Comparison of ENCODE assay signal across 25 cellular contexts in the genomic region with DNA sequence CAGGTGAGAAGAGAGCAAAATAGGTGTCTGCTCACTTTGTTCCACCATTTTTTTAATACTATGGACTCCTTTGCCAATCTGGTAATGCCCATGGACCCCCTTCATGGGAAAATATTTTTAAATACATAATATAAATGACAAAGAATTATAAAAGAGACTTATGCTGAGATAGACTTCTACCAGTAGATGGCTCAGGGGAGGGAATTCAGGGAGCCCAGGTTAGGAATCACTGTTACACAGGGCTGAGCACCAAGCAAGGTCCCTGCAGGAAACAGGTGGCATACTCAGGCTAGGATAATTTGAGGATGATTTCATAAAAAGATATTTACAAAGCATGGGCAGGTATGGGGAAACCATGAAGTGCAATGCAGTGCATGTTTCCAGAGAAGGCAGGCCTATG.
"Had no signal": no experiment of that assay in that cellular context is flagged by ENCODE, and none has a peak within 500 bp of the region (broad histone marks: within the 10 kb centered on the region; RNA-seq: fewer than 3 reads in every experiment).

No MANE protein-coding gene starts in this region.

- DNase-seq: activated naive CD4-positive, alpha-beta T cell; activated T-cell treated with anti-CD3 and anti-CD28 coated beads, Interleukin-2, amount 50 U/mL, for 1 hour; amniotic stem cell; cerebellar nuclear complex; cortex of kidney; foreskin fibroblast; glutamatergic neuron; immature natural killer cell; left ventricle myocardium inferior; pancreas; right cardiac atrium; stimulated activated CD4-positive, alpha-beta T cell treated with anti-CD3 and anti-CD28 coated beads, Interleukin-12 subunit alpha, Interleukin-12 subunit beta, amount 100 ng/mL, for 4 hours; stimulated activated CD4-positive, alpha-beta T cell treated with anti-CD3 and anti-CD28 coated beads, Interleukin-4, amount 100 ng/mL, for 4 hours; stimulated activated naive CD8-positive, alpha-beta T cell treated with anti-CD3 and anti-CD28 coated beads, Interleukin-15, Interleukin-2, amounts not matched to agents 100 U/mL and 50 U/mL, for 24 hours; T-cell; upper lobe of right lung; WERI-Rb-1 had no signal

- H3K4me3 Mint-ChIP-seq: activated naive CD8-positive, alpha-beta T cell; activated T-helper 17 cell treated with anti-CD3 and anti-CD28 coated beads, Interleukin-2, amount 50 U/mL, for 72 hours; immature natural killer cell; natural killer cell treated with Interleukin-12 subunit alpha and Interleukin-12 subunit beta and Interleukin-15 and Interleukin-18, amount 100 ng/mL, for 72 hours; T-cell; T-helper 2 cell treated with Interferon-gamma antibody and Interleukin-4, amounts not matched to agents 5 μg/mL and 100 μg/mL, for 36 hours had no signal

- ATAC-seq: activated T-helper 17 cell treated with anti-CD3 and anti-CD28 coated beads, Interleukin-2, amount 50 U/mL, for 72 hours; natural killer cell treated with Interleukin-12 subunit alpha and Interleukin-12 subunit beta and Interleukin-15 and Interleukin-18, amount 100 ng/mL, for 72 hours; right cardiac atrium; stimulated activated naive CD8-positive, alpha-beta T cell treated with anti-CD3 and anti-CD28 coated beads, Interleukin-15, Interleukin-2, amounts not matched to agents 100 U/mL and 50 U/mL, for 24 hours; T-cell; upper lobe of right lung had no signal

- H3K9me3 Mint-ChIP-seq: activated T-helper 17 cell treated with anti-CD3 and anti-CD28 coated beads, Interleukin-2, amount 50 U/mL, for 72 hours; immature natural killer cell; natural killer cell treated with Interleukin-12 subunit alpha and Interleukin-12 subunit beta and Interleukin-15 and Interleukin-18, amount 100 ng/mL, for 72 hours; T-cell; T-helper 2 cell treated with Interferon-gamma antibody and Interleukin-4, amounts not matched to agents 5 μg/mL and 100 μg/mL, for 36 hours had no signal

- H3K27me3 Mint-ChIP-seq: activated naive CD8-positive, alpha-beta T cell; activated T-helper 17 cell treated with anti-CD3 and anti-CD28 coated beads, Interleukin-2, amount 50 U/mL, for 72 hours had no signal

- H3K27ac ChIP-seq: epithelial cell of prostate, hepatocyte, left ventricle myocardium inferior, neutrophil, pancreas, upper lobe of right lung, WERI-Rb-1 had no signal

- FAIRE-seq: bronchial epithelial cell, pancreas had no signal

- H3K4me1 Mint-ChIP-seq: activated T-helper 17 cell treated with anti-CD3 and anti-CD28 coated beads, Interleukin-2, amount 50 U/mL, for 72 hours; immature natural killer cell; T-cell had no signal

- H3K4me3 ChIP-seq: hepatocyte, left ventricle myocardium inferior, pancreas, upper lobe of right lung had no signal

- H3K36me3 ChIP-seq: left ventricle myocardium inferior, neutrophil, pancreas, upper lobe of right lung, WERI-Rb-1 had no signal

- H3K9me3 ChIP-seq: left ventricle myocardium inferior, neutrophil, pancreas, upper lobe of right lung had no signal

- H3K27ac Mint-ChIP-seq: activated naive CD8-positive, alpha-beta T cell; activated T-helper 17 cell treated with anti-CD3 and anti-CD28 coated beads, Interleukin-2, amount 50 U/mL, for 72 hours; immature natural killer cell; natural killer cell treated with Interleukin-12 subunit alpha and Interleukin-12 subunit beta and Interleukin-15 and Interleukin-18, amount 100 ng/mL, for 72 hours; T-cell; T-helper 2 cell treated with Interferon-gamma antibody and Interleukin-4, amounts not matched to agents 5 μg/mL and 100 μg/mL, for 36 hours had no signal

- H3K27me3 ChIP-seq: hepatocyte, neutrophil, pancreas, upper lobe of right lung had no signal

- H3K36me3 Mint-ChIP-seq: immature natural killer cell; natural killer cell treated with Interleukin-12 subunit alpha and Interleukin-12 subunit beta and Interleukin-15 and Interleukin-18, amount 100 ng/mL, for 72 hours had no signal

- H3K4me1 ChIP-seq: upper lobe of right lung had no signal
